In the genomic region with DNA sequence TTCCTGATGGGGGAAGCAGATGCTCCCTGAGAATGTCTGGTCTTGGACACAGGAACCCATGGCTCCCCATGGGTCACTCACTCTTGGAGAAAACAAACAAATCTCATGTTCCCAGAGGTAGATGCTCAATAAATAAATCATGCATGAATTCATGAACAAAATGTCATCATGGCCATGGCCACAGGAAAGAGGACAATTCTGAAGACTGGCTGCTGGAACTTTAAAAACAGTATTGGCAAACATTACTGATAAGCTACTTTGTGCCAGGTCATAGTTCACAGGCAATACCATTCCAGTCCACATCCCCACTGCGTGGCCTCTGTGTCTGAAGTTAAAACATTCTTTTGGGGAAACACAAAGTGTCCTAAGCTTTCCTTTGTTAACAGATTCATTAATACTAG, we compare ENCODE assay signal across 1 cellular context.
TF ChIP-seq lines count a peak whose summit lies in the region.

No MANE protein-coding gene starts in this region.

TF ChIP-seq in HepG2, 621 proteins besides CTCF, POLR2A, EP300 and RAD21 (continued from another document and continues in another):
- TF ChIP-seq, protein P1, sequence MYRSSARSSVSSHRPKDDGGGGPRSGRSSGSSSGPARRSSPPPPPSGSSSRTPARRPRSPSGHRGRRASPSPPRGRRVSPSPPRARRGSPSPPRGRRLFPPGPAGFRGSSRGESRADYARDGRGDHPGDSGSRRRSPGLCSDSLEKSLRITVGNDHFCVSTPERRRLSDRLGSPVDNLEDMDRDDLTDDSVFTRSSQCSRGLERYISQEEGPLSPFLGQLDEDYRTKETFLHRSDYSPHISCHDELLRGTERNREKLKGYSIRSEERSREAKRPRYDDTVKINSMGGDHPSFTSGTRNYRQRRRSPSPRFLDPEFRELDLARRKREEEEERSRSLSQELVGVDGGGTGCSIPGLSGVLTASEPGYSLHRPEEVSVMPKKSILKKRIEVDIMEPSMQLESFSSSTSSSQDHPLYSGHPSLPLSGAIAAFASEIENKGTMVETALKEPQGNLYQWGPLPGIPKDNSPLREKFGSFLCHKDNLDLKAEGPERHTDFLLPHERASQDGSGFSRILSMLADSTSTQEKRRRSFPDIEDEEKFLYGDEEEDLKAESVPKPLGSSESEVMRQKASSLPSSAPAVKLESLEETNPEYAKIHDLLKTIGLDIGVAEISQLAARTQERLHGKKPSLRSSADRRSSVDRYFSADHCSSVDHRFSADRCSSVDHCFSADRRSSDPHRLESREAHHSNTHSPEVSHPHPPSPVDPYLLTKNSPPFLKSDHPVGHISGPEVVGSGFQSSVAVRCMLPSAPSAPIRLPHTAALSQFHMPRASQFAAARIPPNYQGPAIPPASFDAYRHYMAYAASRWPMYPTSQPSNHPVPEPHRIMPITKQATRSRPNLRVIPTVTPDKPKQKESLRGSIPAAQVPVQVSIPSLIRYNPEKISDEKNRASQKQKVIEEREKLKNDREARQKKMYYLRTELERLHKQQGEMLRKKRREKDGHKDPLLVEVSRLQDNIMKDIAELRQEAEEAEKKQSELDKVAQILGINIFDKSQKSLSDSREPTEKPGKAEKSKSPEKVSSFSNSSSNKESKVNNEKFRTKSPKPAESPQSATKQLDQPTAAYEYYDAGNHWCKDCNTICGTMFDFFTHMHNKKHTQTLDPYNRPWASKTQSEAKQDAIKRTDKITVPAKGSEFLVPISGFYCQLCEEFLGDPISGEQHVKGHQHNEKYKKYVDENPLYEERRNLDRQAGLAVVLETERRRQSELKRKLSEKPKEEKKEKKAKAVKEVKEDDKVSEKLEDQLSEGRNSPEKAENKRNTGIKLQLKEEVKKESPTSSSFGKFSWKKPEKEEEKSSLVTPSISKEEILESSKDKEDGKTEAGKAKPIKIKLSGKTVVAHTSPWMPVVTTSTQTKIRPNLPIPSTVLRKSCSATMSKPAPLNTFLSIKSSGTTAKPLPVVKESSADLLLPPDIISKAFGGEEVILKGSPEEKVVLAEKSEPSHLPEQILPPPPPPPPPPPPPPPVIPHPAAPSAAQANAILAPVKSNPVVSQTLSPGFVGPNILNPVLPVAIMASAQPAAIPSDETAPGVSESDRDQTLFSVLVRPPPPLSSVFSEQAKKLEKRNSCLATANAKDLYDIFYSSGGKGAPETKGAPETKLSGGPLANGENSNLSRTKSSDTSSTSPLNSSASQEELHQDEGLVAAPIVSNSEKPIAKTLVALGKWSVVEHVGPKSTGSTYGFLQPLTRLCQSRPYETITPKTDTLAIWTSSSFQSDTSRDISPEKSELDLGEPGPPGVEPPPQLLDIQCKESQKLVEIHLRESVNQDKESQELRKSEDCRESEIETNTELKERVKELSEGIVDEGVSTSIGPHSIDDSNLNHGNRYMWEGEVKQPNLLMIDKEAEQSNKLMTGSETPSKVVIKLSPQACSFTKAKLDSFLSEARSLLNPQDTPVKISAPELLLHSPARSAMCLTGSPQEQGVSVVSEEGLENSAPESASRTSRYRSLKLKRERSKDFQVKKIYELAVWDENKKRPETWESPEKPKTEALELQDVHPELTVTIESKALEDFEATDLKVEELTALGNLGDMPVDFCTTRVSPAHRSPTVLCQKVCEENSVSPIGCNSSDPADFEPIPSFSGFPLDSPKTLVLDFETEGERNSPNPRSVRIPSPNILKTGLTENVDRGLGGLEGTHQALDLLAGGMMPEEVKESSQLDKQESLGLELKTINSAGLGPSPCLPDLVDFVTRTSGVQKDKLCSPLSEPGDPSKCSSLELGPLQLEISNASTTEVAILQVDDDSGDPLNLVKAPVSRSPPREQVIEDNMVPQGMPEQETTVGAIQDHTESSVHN (CRISPR knock-in tag; IDR thresholded peaks at IDR 0.05), result no peak
- TF ChIP-seq TSC22D2 (CRISPR knock-in tag; IDR thresholded peaks at IDR 0.05; ENCODE audit: borderline replicate concordance) (no peak), ZNF549 (CRISPR knock-in tag; IDR thresholded peaks at IDR 0.05) (no peak), CBFB (CRISPR knock-in tag; IDR thresholded peaks at IDR 0.05) (no peak), CHD2 (IDR thresholded peaks at IDR 0.05; ENCODE audit: low read depth, low read length) (no peak), NONO (IDR thresholded peaks at IDR 0.05) (no peak), NONO (CRISPR knock-in tag; conservative IDR thresholded peaks at IDR 0.05) (peak; percentile 66; the same call in 1 of the 2 replicates), ZNF280D (CRISPR knock-in tag; IDR thresholded peaks at IDR 0.05) (0 out of 2 replicates have a peak, but pooled peaks have one; percentile 42), GPN1 (CRISPR knock-in tag; IDR thresholded peaks at IDR 0.05; ENCODE audit: borderline replicate concordance) (no peak), POLR2AphosphoS5 (IDR thresholded peaks at IDR 0.05; ENCODE audit: low read depth, low read length) (no peak), NAIF1 (CRISPR knock-in tag; IDR thresholded peaks at IDR 0.05; ENCODE audit: borderline replicate concordance) (0 out of 2 replicates have a peak, but pooled peaks have one; percentile 25), ZNF33A (CRISPR knock-in tag; IDR thresholded peaks at IDR 0.05; ENCODE audit: borderline replicate concordance) (no peak), MXD4 (CRISPR knock-in tag; IDR thresholded peaks at IDR 0.05) (no peak), HNRNPUL1 (IDR thresholded peaks at IDR 0.05; ENCODE audit: low read depth, low read length) (no peak), DPF2 (CRISPR knock-in tag; IDR thresholded peaks at IDR 0.05; ENCODE audit: borderline replicate concordance, low read depth) (peak; percentile 74), XBP1 (CRISPR knock-in tag; IDR thresholded peaks at IDR 0.05) (no peak), MIER3 (CRISPR knock-in tag; IDR thresholded peaks at IDR 0.05; ENCODE audit: borderline replicate concordance) (0 out of 2 replicates have a peak, but pooled peaks have one; percentile 28), SIX4 (CRISPR knock-in tag; IDR thresholded peaks at IDR 0.05) (no peak), TCF7L2 (IDR thresholded peaks at IDR 0.05; ENCODE audit: low read depth, low read length) (no peak), GTF2F1 (IDR thresholded peaks at IDR 0.05; ENCODE audit: low read length) (no peak), TAF15 (IDR thresholded peaks at IDR 0.05; ENCODE audit: low read depth, low read length, poor library complexity, severe bottlenecking) (no peak), BRCA1 (CRISPR knock-in tag; IDR thresholded peaks at IDR 0.05) (no peak), HNF4A (CRISPR knock-in tag; IDR thresholded peaks at IDR 0.05) (peak; percentile 93), SNRNP70 (IDR thresholded peaks at IDR 0.05; ENCODE audit: low read depth, low read length) (no peak), ZNF121 (CRISPR knock-in tag; IDR thresholded peaks at IDR 0.05) (0 out of 2 replicates have a peak, but pooled peaks have one; percentile 20), ZNF337 (CRISPR knock-in tag; IDR thresholded peaks at IDR 0.05; ENCODE audit: borderline replicate concordance, low read depth) (no peak), ZNF775 (CRISPR knock-in tag; IDR thresholded peaks at IDR 0.05; ENCODE audit: borderline replicate concordance) (no peak), ZNF253 (CRISPR knock-in tag; IDR thresholded peaks at IDR 0.05; ENCODE audit: borderline replicate concordance) (no peak), NR2F6 (IDR thresholded peaks at IDR 0.05) (peak; percentile 93), NR2F6 (CRISPR knock-in tag; IDR thresholded peaks at IDR 0.05) (peak; percentile 94), ZNF335 (CRISPR knock-in tag; IDR thresholded peaks at IDR 0.05) (no peak), TRIM24 (CRISPR knock-in tag; IDR thresholded peaks at IDR 0.05) (no peak), ZNF577 (CRISPR knock-in tag; IDR thresholded peaks at IDR 0.05; ENCODE audit: borderline replicate concordance, low read depth) (no peak), RCOR2 (CRISPR knock-in tag; IDR thresholded peaks at IDR 0.05) (peak; percentile 77), ZNF496 (CRISPR knock-in tag; IDR thresholded peaks at IDR 0.05; ENCODE audit: insufficient replicate concordance) (no peak), NR2F2 (IDR thresholded peaks at IDR 0.05; ENCODE audit: borderline replicate concordance, low read depth) (peak; percentile 91), ATF7 (IDR thresholded peaks at IDR 0.05) (no peak), ATF7 (CRISPR knock-in tag; IDR thresholded peaks at IDR 0.05) (no peak), ZBTB21 (CRISPR knock-in tag; IDR thresholded peaks at IDR 0.05) (no peak), EED (CRISPR knock-in tag; IDR thresholded peaks at IDR 0.05) (no peak), SMC3 (IDR thresholded peaks at IDR 0.05; ENCODE audit: low read length) (no peak), ZNF432 (CRISPR knock-in tag; IDR thresholded peaks at IDR 0.05; ENCODE audit: borderline replicate concordance) (no peak), PAF1 (CRISPR knock-in tag; IDR thresholded peaks at IDR 0.05) (no peak), MXD1 (CRISPR knock-in tag; IDR thresholded peaks at IDR 0.05) (no peak), EZH2 (conservative IDR thresholded peaks at IDR 0.05; ENCODE audit: low read depth, low read length) (no peak), FOSL2 (CRISPR knock-in tag; IDR thresholded peaks at IDR 0.05) (peak; percentile 59), ZNF143 (CRISPR knock-in tag; IDR thresholded peaks at IDR 0.05) (no peak)
- TF ChIP-seq, protein P2, sequence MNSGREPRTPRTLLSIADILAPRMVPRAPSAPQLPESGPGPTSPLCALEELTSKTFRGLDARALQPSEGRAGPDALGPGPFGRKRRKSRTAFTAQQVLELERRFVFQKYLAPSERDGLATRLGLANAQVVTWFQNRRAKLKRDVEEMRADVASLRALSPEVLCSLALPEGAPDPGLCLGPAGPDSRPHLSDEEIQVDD (CRISPR knock-in tag; IDR thresholded peaks at IDR 0.05; ENCODE audit: borderline replicate concordance), result no peak
- TF ChIP-seq, protein P3, sequence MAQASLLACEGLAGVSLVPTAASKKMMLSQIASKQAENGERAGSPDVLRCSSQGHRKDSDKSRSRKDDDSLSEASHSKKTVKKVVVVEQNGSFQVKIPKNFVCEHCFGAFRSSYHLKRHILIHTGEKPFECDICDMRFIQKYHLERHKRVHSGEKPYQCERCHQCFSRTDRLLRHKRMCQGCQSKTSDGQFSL (CRISPR knock-in tag; IDR thresholded peaks at IDR 0.05), result no peak
- TF ChIP-seq, protein P4, sequence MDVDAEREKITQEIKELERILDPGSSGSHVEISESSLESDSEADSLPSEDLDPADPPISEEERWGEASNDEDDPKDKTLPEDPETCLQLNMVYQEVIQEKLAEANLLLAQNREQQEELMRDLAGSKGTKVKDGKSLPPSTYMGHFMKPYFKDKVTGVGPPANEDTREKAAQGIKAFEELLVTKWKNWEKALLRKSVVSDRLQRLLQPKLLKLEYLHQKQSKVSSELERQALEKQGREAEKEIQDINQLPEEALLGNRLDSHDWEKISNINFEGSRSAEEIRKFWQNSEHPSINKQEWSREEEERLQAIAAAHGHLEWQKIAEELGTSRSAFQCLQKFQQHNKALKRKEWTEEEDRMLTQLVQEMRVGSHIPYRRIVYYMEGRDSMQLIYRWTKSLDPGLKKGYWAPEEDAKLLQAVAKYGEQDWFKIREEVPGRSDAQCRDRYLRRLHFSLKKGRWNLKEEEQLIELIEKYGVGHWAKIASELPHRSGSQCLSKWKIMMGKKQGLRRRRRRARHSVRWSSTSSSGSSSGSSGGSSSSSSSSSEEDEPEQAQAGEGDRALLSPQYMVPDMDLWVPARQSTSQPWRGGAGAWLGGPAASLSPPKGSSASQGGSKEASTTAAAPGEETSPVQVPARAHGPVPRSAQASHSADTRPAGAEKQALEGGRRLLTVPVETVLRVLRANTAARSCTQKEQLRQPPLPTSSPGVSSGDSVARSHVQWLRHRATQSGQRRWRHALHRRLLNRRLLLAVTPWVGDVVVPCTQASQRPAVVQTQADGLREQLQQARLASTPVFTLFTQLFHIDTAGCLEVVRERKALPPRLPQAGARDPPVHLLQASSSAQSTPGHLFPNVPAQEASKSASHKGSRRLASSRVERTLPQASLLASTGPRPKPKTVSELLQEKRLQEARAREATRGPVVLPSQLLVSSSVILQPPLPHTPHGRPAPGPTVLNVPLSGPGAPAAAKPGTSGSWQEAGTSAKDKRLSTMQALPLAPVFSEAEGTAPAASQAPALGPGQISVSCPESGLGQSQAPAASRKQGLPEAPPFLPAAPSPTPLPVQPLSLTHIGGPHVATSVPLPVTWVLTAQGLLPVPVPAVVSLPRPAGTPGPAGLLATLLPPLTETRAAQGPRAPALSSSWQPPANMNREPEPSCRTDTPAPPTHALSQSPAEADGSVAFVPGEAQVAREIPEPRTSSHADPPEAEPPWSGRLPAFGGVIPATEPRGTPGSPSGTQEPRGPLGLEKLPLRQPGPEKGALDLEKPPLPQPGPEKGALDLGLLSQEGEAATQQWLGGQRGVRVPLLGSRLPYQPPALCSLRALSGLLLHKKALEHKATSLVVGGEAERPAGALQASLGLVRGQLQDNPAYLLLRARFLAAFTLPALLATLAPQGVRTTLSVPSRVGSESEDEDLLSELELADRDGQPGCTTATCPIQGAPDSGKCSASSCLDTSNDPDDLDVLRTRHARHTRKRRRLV (CRISPR knock-in tag; IDR thresholded peaks at IDR 0.05), result no peak
- TF ChIP-seq, protein P5, sequence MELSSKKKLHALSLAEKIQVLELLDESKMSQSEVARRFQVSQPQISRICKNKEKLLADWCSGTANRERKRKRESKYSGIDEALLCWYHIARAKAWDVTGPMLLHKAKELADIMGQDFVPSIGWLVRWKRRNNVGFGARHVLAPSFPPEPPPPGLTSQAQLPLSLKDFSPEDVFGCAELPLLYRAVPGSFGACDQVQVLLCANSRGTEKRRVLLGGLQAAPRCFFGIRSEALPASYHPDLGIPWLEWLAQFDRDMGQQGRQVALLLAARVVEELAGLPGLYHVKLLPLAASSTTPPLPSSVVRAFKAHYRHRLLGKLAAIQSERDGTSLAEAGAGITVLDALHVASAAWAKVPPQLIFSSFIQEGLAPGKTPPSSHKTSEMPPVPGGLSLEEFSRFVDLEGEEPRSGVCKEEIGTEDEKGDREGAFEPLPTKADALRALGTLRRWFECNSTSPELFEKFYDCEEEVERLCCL (CRISPR knock-in tag; IDR thresholded peaks at IDR 0.05; ENCODE audit: borderline replicate concordance), result no peak
